Comparison of ENCODE assay signal across 16 cellular contexts in genomic region chr3:88807471-88808090, GRCh38.
A peak's percentile ranks its signal among the peaks of the same experiment; 100 is the strongest.
DNase-seq lines count a peak whose midpoint lies in the region; ATAC-seq and TF ChIP-seq lines count a peak whose summit lies in the region.
"Had no signal": no experiment of that assay in that cellular context is flagged by ENCODE, and none has a peak within 500 bp of the region (broad histone marks: within the 10 kb centered on the region; RNA-seq: fewer than 3 reads in every experiment).

No MANE protein-coding gene starts in this region.

- no peaks in the 10 kb centered on the region for H3K27me3 Mint-ChIP-seq in activated T-cell treated with anti-CD3 and anti-CD28 coated beads, Interleukin-2, amount 50 U/mL, for 24 hours
- H3K27me3 Mint-ChIP-seq: activated T-helper 17 cell treated with anti-CD3 and anti-CD28 coated beads, Interleukin-2, amount 50 U/mL, for 72 hours had no signal

- no peak overlapping the region for H3K4me3 ChIP-seq in brain microvascular endothelial cell (ENCODE audit: low read depth, low read length)
- H3K4me3 ChIP-seq: esophagus squamous epithelium had no signal

- no peaks in the 10 kb centered on the region for H3K36me3 ChIP-seq in brain microvascular endothelial cell (replicated peaks)
- H3K36me3 ChIP-seq: esophagus squamous epithelium had no signal

- in situ Hi-C loops in brain microvascular endothelial cell (cut with HindIII; ENCODE audit: low pct_ligation_motif_present, low sequenced_read_pairs), result no loop called here

- H3K27me3 ChIP-seq in brain microvascular endothelial cell (replicated peaks), result no peaks in the 10 kb centered on the region
- H3K27me3 ChIP-seq: esophagus squamous epithelium had no signal

- H3K27ac ChIP-seq in brain microvascular endothelial cell, result peak overlapping the region; percentile 64
- H3K27ac ChIP-seq: 22Rv1, esophagus squamous epithelium had no signal

- no peaks in the 10 kb centered on the region for H3K4me1 Mint-ChIP-seq in activated T-cell treated with anti-CD3 and anti-CD28 coated beads, Interleukin-2, amount 50 U/mL, for 24 hours (ENCODE audit: low read depth)
- H3K4me1 Mint-ChIP-seq: activated T-helper 17 cell treated with anti-CD3 and anti-CD28 coated beads, Interleukin-2, amount 50 U/mL, for 72 hours had no signal

- no peak for TF ChIP-seq CTCF in brain microvascular endothelial cell (IDR thresholded peaks at IDR 0.05; ENCODE audit: low read depth, low read length, missing control alignments)

- no peak overlapping the region for H3K27ac Mint-ChIP-seq in activated T-cell treated with anti-CD3 and anti-CD28 coated beads, Interleukin-2, amount 50 U/mL, for 24 hours
- H3K27ac Mint-ChIP-seq: activated T-helper 17 cell treated with anti-CD3 and anti-CD28 coated beads, Interleukin-2, amount 50 U/mL, for 72 hours had no signal

- no peak overlapping the region for H3K4me3 Mint-ChIP-seq in activated T-cell treated with anti-CD3 and anti-CD28 coated beads, Interleukin-2, amount 50 U/mL, for 24 hours
- H3K4me3 Mint-ChIP-seq: activated T-helper 17 cell treated with anti-CD3 and anti-CD28 coated beads, Interleukin-2, amount 50 U/mL, for 72 hours had no signal

- peak; percentile 43 for DNase-seq in NCI-H82 (lab: John Stamatoyannopoulos, UW)
- no peak for DNase-seq in NCI-H82 treated with DMSO at 0.1 percent for 48 hours (lab: John Stamatoyannopoulos, UW; ENCODE audit: unreplicated experiment)
- peak; percentile 72 for DNase-seq in brain microvascular endothelial cell
- peak; percentile 9 for DNase-seq in hepatic stellate cell (ENCODE audit: low spot score)
- peak; percentile 23 for DNase-seq in stromal cell of bone marrow (ENCODE audit: low read depth)
- no peak for DNase-seq in activated T-cell treated with anti-CD3 and anti-CD28 coated beads, Interleukin-2, amount 50 U/mL, for 24 hours
- DNase-seq: esophagus squamous epithelium, H7, NCI-H1048, NCI-H446 treated with DMSO at 0.1 percent for 48 hours, nucleus accumbens had no signal

- ATAC-seq in GM18873 (IDR thresholded peaks at IDR 0.05; ENCODE audit: low FRiP score, unreplicated experiment) (no peak), HG03460 (IDR thresholded peaks at IDR 0.05; ENCODE audit: unreplicated experiment) (no peak)
- ATAC-seq: activated T-helper 17 cell treated with anti-CD3 and anti-CD28 coated beads, Interleukin-2, amount 50 U/mL, for 72 hours; left lobe of liver had no signal

- H3K9me3 Mint-ChIP-seq in activated T-cell treated with anti-CD3 and anti-CD28 coated beads, Interleukin-2, amount 50 U/mL, for 24 hours, result peaks cover 20% of the 10 kb centered on the region
- H3K9me3 Mint-ChIP-seq: activated T-helper 17 cell treated with anti-CD3 and anti-CD28 coated beads, Interleukin-2, amount 50 U/mL, for 72 hours had no signal

- no peaks in the 10 kb centered on the region for H3K36me3 Mint-ChIP-seq in activated T-cell treated with anti-CD3 and anti-CD28 coated beads, Interleukin-2, amount 50 U/mL, for 24 hours (ENCODE audit: low read depth)

Comparison
In these comparisons a context has a peak if more than half of its experiments do, and no peak if none do; other contexts are left out.
1. DNase-seq: peak in NCI-H82 (single experiment), brain microvascular endothelial cell (single experiment), hepatic stellate cell (single experiment) and stromal cell of bone marrow (single experiment); none in NCI-H82 treated with DMSO at 0.1 percent for 48 hours (single experiment) and activated T-cell treated with anti-CD3 and anti-CD28 coated beads, Interleukin-2, amount 50 U/mL, for 24 hours (single experiment).